8 cellular contexts compared by ENCODE assay signal in the genomic region with DNA sequence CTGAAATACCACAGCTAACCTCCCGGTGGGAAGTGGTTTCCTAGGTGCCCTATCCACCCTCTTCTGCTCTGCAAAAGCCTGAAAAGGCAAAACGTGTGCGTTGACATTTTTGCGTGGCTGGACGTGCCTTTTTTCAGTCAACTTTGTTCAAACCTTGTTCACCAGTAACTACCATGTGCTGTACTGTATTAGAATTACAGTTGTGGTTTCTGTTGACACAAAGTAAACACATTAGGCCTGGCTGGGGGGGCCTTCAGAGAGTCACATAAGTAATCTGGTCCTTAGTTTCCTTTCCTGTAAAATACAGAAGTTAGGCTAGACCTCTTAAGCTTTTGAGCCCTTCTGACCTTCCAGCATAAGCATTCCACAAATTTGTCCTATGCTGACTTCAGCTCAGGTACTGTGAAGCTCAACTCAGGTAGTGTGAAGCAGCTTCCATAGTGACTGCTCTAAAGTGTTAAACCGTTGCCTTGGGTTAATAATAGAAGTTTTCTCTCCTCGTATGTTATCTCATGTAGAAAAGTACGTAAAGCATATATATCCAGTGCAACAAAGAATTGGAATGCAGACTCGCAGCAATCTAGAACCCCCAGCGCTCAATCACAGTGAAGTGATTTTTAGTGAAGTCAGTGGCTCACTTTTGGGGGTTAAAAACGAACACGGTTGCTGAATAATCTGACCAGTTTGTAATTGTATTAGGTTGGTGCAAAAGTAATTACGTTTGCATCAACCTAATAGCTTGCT. TPM values are rescaled to one million over a fixed set of nuclear protein-coding genes. Genes with fewer than 3 reads are reported as not detected.
DNase-seq lines count a peak whose midpoint lies in the region; ATAC-seq, FAIRE-seq and TF ChIP-seq lines count a peak whose summit lies in the region.

No MANE protein-coding gene starts in this region.

- H3K9me3 Mint-ChIP-seq in activated T-cell treated with anti-CD3 and anti-CD28 coated beads, Interleukin-2, amount 50 U/mL, for 24 hours = no peaks in the 10 kb centered on the region
- no peaks in the 10 kb centered on the region for H3K9me3 Mint-ChIP-seq in WTC11

- peak overlapping the region; percentile 100 for H3K27ac Mint-ChIP-seq in activated T-cell treated with anti-CD3 and anti-CD28 coated beads, Interleukin-2, amount 50 U/mL, for 24 hours
- peak overlapping the region; percentile 69; the same call in 1 of the 2 replicates for H3K27ac Mint-ChIP-seq in WTC11

- TF ChIP-seq CTCF in WTC11 (IDR thresholded peaks at IDR 0.05) = no peak
- no peak for TF ChIP-seq CTCF in GM13976 (IDR thresholded peaks at IDR 0.05; ENCODE audit: borderline replicate concordance, control extremely low read depth, extremely low read depth, insufficient read depth, missing control alignments)

- peak overlapping the region; percentile 91 for H3K4me3 ChIP-seq in iPS-11a (ENCODE audit: low read depth, low read length)

- in situ Hi-C loops in GM13976 (cut with MboI; ENCODE audit: low sequenced_read_pairs, unreplicated experiment) = no loop called here

- no peaks in the 10 kb centered on the region for H3K27me3 Mint-ChIP-seq in activated T-cell treated with anti-CD3 and anti-CD28 coated beads, Interleukin-2, amount 50 U/mL, for 24 hours
- H3K27me3 Mint-ChIP-seq in WTC11 (ENCODE audit: low read depth) = peaks cover 4% of the 10 kb centered on the region

- no peak for FAIRE-seq in HTR-8/SVneo (lab: Jason Lieb, UNC)

- CTCF ChIA-PET in WTC11 (lab: Charles Lee) = interaction anchor here (0.9 to 1.4 kb wide), 3 partner anchors 25 to 58 kb away, joined by 3 to 4 read pairs (median 4); no protein-coding TSS in a partner anchor

- ATAC-seq in WTC11 = no peak

- H3K4me3 Mint-ChIP-seq in activated T-cell treated with anti-CD3 and anti-CD28 coated beads, Interleukin-2, amount 50 U/mL, for 24 hours = peak overlapping the region; percentile 94
- H3K4me3 Mint-ChIP-seq in WTC11 = peak overlapping the region; percentile 85

- H3K4me1 Mint-ChIP-seq in activated T-cell treated with anti-CD3 and anti-CD28 coated beads, Interleukin-2, amount 50 U/mL, for 24 hours (ENCODE audit: low read depth) = peaks cover 64% of the 10 kb centered on the region
- peaks cover 45% of the 10 kb centered on the region for H3K4me1 Mint-ChIP-seq in WTC11

- POLR2A ChIA-PET in WTC11 (lab: Charles Lee) = no interaction called here

- DNase-seq in activated T-cell treated with anti-CD3 and anti-CD28 coated beads, Interleukin-2, amount 50 U/mL, for 24 hours = peak; percentile 34
- DNase-seq in activated T-cell treated with anti-CD3 and anti-CD28 coated beads, Interleukin-2, amount 50 U/mL, for 48 hours = no peak
- no peak for DNase-seq in WTC11 (ENCODE audit: low spot score)
- peak; percentile 34 for DNase-seq in stimulated activated CD8-positive, alpha-beta memory T cell treated with anti-CD3 and anti-CD28 coated beads, Interleukin-4, amount 100 ng/mL, for 48 hours
- DNase-seq in NCI-H1092 treated with DMSO at 0.1 percent for 48 hours (lab: John Stamatoyannopoulos, UW) = no peak
- no peak for DNase-seq in HTR-8/SVneo (ENCODE audit: insufficient read length, low spot score)
- no peak for DNase-seq in GM13976 (ENCODE audit: low spot score)

- H3K36me3 Mint-ChIP-seq in activated T-cell treated with anti-CD3 and anti-CD28 coated beads, Interleukin-2, amount 50 U/mL, for 24 hours (ENCODE audit: low read depth) = peaks cover 92% of the 10 kb centered on the region
- H3K36me3 Mint-ChIP-seq in WTC11 = peaks cover 63% of the 10 kb centered on the region

TF ChIP-seq in WTC11, 78 proteins besides CTCF, POLR2A, EP300 and RAD21 (continues in another document):
- TF ChIP-seq NR1H2 (CRISPR knock-in tag; IDR thresholded peaks at IDR 0.05) (no peak), JUN (CRISPR knock-in tag; IDR thresholded peaks at IDR 0.05) (no peak), CBFB (CRISPR knock-in tag; IDR thresholded peaks at IDR 0.05; ENCODE audit: low read depth) (no peak), NFATC4 (CRISPR knock-in tag; IDR thresholded peaks at IDR 0.05) (no peak), GTF2I (CRISPR knock-in tag; conservative IDR thresholded peaks at IDR 0.05) (no peak), GRHL2 (CRISPR knock-in tag; IDR thresholded peaks at IDR 0.05; ENCODE audit: insufficient replicate concordance, severe bottlenecking) (no peak), RORB (CRISPR knock-in tag; IDR thresholded peaks at IDR 0.05) (no peak), RELA (CRISPR knock-in tag; IDR thresholded peaks at IDR 0.05; ENCODE audit: borderline replicate concordance) (no peak), GABPB1 (CRISPR knock-in tag; IDR thresholded peaks at IDR 0.05) (no peak), ZNF671 (CRISPR knock-in tag; IDR thresholded peaks at IDR 0.05) (no peak), ATF1 (CRISPR knock-in tag; IDR thresholded peaks at IDR 0.05) (no peak)
- TF ChIP-seq, protein P1, sequence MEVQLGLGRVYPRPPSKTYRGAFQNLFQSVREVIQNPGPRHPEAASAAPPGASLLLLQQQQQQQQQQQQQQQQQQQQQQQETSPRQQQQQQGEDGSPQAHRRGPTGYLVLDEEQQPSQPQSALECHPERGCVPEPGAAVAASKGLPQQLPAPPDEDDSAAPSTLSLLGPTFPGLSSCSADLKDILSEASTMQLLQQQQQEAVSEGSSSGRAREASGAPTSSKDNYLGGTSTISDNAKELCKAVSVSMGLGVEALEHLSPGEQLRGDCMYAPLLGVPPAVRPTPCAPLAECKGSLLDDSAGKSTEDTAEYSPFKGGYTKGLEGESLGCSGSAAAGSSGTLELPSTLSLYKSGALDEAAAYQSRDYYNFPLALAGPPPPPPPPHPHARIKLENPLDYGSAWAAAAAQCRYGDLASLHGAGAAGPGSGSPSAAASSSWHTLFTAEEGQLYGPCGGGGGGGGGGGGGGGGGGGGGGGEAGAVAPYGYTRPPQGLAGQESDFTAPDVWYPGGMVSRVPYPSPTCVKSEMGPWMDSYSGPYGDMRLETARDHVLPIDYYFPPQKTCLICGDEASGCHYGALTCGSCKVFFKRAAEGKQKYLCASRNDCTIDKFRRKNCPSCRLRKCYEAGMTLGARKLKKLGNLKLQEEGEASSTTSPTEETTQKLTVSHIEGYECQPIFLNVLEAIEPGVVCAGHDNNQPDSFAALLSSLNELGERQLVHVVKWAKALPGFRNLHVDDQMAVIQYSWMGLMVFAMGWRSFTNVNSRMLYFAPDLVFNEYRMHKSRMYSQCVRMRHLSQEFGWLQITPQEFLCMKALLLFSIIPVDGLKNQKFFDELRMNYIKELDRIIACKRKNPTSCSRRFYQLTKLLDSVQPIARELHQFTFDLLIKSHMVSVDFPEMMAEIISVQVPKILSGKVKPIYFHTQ (CRISPR knock-in tag; IDR thresholded peaks at IDR 0.05) = no peak
- TF ChIP-seq, protein P2, sequence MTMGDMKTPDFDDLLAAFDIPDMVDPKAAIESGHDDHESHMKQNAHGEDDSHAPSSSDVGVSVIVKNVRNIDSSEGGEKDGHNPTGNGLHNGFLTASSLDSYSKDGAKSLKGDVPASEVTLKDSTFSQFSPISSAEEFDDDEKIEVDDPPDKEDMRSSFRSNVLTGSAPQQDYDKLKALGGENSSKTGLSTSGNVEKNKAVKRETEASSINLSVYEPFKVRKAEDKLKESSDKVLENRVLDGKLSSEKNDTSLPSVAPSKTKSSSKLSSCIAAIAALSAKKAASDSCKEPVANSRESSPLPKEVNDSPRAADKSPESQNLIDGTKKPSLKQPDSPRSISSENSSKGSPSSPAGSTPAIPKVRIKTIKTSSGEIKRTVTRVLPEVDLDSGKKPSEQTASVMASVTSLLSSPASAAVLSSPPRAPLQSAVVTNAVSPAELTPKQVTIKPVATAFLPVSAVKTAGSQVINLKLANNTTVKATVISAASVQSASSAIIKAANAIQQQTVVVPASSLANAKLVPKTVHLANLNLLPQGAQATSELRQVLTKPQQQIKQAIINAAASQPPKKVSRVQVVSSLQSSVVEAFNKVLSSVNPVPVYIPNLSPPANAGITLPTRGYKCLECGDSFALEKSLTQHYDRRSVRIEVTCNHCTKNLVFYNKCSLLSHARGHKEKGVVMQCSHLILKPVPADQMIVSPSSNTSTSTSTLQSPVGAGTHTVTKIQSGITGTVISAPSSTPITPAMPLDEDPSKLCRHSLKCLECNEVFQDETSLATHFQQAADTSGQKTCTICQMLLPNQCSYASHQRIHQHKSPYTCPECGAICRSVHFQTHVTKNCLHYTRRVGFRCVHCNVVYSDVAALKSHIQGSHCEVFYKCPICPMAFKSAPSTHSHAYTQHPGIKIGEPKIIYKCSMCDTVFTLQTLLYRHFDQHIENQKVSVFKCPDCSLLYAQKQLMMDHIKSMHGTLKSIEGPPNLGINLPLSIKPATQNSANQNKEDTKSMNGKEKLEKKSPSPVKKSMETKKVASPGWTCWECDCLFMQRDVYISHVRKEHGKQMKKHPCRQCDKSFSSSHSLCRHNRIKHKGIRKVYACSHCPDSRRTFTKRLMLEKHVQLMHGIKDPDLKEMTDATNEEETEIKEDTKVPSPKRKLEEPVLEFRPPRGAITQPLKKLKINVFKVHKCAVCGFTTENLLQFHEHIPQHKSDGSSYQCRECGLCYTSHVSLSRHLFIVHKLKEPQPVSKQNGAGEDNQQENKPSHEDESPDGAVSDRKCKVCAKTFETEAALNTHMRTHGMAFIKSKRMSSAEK (CRISPR knock-in tag; IDR thresholded peaks at IDR 0.05; ENCODE audit: borderline replicate concordance) = no peak
- TF ChIP-seq, protein P3, sequence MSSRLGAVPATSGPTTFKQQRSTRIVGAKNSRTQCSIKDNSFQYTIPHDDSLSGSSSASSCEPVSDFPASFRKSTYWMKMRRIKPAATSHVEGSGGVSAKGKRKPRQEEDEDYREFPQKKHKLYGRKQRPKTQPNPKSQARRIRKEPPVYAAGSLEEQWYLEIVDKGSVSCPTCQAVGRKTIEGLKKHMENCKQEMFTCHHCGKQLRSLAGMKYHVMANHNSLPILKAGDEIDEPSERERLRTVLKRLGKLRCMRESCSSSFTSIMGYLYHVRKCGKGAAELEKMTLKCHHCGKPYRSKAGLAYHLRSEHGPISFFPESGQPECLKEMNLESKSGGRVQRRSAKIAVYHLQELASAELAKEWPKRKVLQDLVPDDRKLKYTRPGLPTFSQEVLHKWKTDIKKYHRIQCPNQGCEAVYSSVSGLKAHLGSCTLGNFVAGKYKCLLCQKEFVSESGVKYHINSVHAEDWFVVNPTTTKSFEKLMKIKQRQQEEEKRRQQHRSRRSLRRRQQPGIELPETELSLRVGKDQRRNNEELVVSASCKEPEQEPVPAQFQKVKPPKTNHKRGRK (CRISPR knock-in tag; IDR thresholded peaks at IDR 0.05; ENCODE audit: borderline replicate concordance) = no peak
- TF ChIP-seq, protein P4, sequence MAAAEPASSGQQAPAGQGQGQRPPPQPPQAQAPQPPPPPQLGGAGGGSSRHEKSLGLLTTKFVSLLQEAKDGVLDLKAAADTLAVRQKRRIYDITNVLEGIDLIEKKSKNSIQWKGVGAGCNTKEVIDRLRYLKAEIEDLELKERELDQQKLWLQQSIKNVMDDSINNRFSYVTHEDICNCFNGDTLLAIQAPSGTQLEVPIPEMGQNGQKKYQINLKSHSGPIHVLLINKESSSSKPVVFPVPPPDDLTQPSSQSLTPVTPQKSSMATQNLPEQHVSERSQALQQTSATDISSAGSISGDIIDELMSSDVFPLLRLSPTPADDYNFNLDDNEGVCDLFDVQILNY (CRISPR knock-in tag; IDR thresholded peaks at IDR 0.05) = no peak

RNA-seq across cellular contexts. Expression of a gene that starts 1.8 kb away (rescaled TPM):
- 377 to 400 TPM (median 384 TPM) in 3 replicates for total RNA-seq in WTC11 (2021)

RNA-seq across cellular contexts. Expression of a gene that starts 2.1 kb away (rescaled TPM):
- total RNA-seq in WTC11 (2021) = 69.6 to 78.2 TPM (median 77.9 TPM) in 3 replicates

RNA-seq across cellular contexts. Expression of a gene that starts 36.5 kb away (rescaled TPM):
- total RNA-seq in WTC11 (2021) = 15.3 to 19.9 TPM (median 15.6 TPM) in 3 replicates

RNA-seq across cellular contexts. Expression of a gene that starts 45.6 kb away (rescaled TPM):
- total RNA-seq in WTC11 (2021) = 1.1 to 1.6 TPM (median 1.6 TPM) in 3 replicates

Comparison
In these comparisons a context has a peak if more than half of its experiments do, and no peak if none do; other contexts are left out.
1. DNase-seq: peak in activated T-cell treated with anti-CD3 and anti-CD28 coated beads, Interleukin-2, amount 50 U/mL, for 24 hours (single experiment) and stimulated activated CD8-positive, alpha-beta memory T cell treated with anti-CD3 and anti-CD28 coated beads, Interleukin-4, amount 100 ng/mL, for 48 hours (single experiment); none in activated T-cell treated with anti-CD3 and anti-CD28 coated beads, Interleukin-2, amount 50 U/mL, for 48 hours (0 of 2), WTC11 (single experiment), NCI-H1092 treated with DMSO at 0.1 percent for 48 hours (single experiment), HTR-8/SVneo (single experiment) and GM13976 (single experiment).